Comparison of ENCODE assay signal across 6 cellular contexts in the genomic region with DNA sequence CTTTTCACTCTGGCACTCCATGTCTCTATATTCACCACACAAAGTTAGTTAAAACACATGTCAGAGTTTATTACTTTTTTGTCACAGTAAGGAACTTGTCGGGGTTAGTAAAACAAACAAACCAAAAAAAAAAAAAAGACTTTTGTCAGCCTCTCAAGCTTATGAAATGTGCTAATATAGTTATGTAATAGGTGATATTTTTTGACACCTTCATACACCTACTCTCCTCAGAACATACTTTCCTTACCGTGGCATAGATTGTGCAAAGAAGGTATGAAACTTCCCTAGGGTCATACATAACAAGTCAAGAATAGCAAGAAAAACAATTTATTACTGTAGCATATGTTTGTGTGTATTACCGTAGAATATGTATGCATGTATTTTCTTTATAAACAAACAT.
"Had no signal": no experiment of that assay in that cellular context is flagged by ENCODE, and none has a peak within 500 bp of the region (broad histone marks: within the 10 kb centered on the region; RNA-seq: fewer than 3 reads in every experiment).

No MANE protein-coding gene starts in this region.

- H3K27ac Mint-ChIP-seq: IgD-negative memory B cell had no signal

- DNase-seq: IMR-90, KBM-7 had no signal

- ATAC-seq: HepG2, K562 had no signal

- H3K4me1 Mint-ChIP-seq: IgD-negative memory B cell had no signal

- H3K4me3 Mint-ChIP-seq: IgD-negative memory B cell had no signal

- H3K27me3 Mint-ChIP-seq: IgD-negative memory B cell had no signal

- H3K27ac ChIP-seq: HL-60 had no signal

- H3K4me3 ChIP-seq: K562 had no signal

- H3K36me3 Mint-ChIP-seq: IgD-negative memory B cell had no signal
